ENCODE assay signal across 13 cellular contexts in genomic region chr1:179510038-179510437, GRCh38.
DNase-seq lines count a peak whose midpoint lies in the region; ATAC-seq and TF ChIP-seq lines count a peak whose summit lies in the region.
"Had no signal": no experiment of that assay in that cellular context is flagged by ENCODE, and none has a peak within 500 bp of the region (broad histone marks: within the 10 kb centered on the region; RNA-seq: fewer than 3 reads in every experiment).

No MANE protein-coding gene starts in this region.

- intact Hi-C loops in activated CD4-positive, alpha-beta T cell treated with anti-CD3 and anti-CD28 coated beads, Interleukin-2, amount 10 ng/mL, durations not matched to agents 24 days and 14 days (cut with micrococcal nuclease): no loop called here

- TF ChIP-seq CTCF in GM06990 (IDR thresholded peaks at IDR 0.05; ENCODE audit: insufficient read depth, low read length, poor library complexity, severe bottlenecking): no peak
- TF ChIP-seq CTCF in progenitor cell of endocrine pancreas (IDR thresholded peaks at IDR 0.05; ENCODE audit: unreplicated experiment): no peak

- no peak overlapping the region for H3K4me3 Mint-ChIP-seq in progenitor cell of endocrine pancreas (ENCODE audit: low read depth)
- H3K4me3 Mint-ChIP-seq in activated CD4-positive, alpha-beta T cell treated with anti-CD3 and anti-CD28 coated beads, Interleukin-2, amount 10 ng/mL, durations not matched to agents 24 days and 14 days: no peak overlapping the region

- peaks cover 8% of the 10 kb centered on the region for H3K9me3 Mint-ChIP-seq in progenitor cell of endocrine pancreas (ENCODE audit: low read depth)
- no peaks in the 10 kb centered on the region for H3K9me3 Mint-ChIP-seq in activated CD4-positive, alpha-beta T cell treated with anti-CD3 and anti-CD28 coated beads, Interleukin-2, amount 10 ng/mL, durations not matched to agents 24 days and 14 days

- H3K36me3 Mint-ChIP-seq in progenitor cell of endocrine pancreas (ENCODE audit: insufficient read depth): no peaks in the 10 kb centered on the region
- no peaks in the 10 kb centered on the region for H3K36me3 Mint-ChIP-seq in activated CD4-positive, alpha-beta T cell treated with anti-CD3 and anti-CD28 coated beads, Interleukin-2, amount 10 ng/mL, durations not matched to agents 24 days and 14 days (ENCODE audit: low read depth)
- H3K36me3 Mint-ChIP-seq: activated naive CD4-positive, alpha-beta T cell treated with anti-CD3 and anti-CD28 coated beads, Interleukin-2, amount 50 U/mL, for 72 hours had no signal

- peak; percentile 11 for DNase-seq in GM06990 (ENCODE audit: extremely low read depth, insufficient read length)
- no peak for DNase-seq in DMS114 treated with DMSO at 0.1 percent for 48 hours (lab: John Stamatoyannopoulos, UW; ENCODE audit: unreplicated experiment)
- DNase-seq in D341Med (ENCODE audit: low spot score): no peak
- no peak for DNase-seq in progenitor cell of endocrine pancreas (ENCODE audit: low spot score, unreplicated experiment)
- no peak for DNase-seq in activated CD4-positive, alpha-beta T cell treated with anti-CD3 and anti-CD28 coated beads, Interleukin-2, amount 10 ng/mL, durations not matched to agents 24 days and 14 days
- DNase-seq: H7, NCI-H2081 treated with DMSO at 0.1 percent for 48 hours, psoas muscle had no signal

- no peak overlapping the region for H3K27ac Mint-ChIP-seq in progenitor cell of endocrine pancreas
- H3K27ac Mint-ChIP-seq in activated CD4-positive, alpha-beta T cell treated with anti-CD3 and anti-CD28 coated beads, Interleukin-2, amount 10 ng/mL, durations not matched to agents 24 days and 14 days: no peak overlapping the region
- H3K27ac Mint-ChIP-seq: activated naive CD4-positive, alpha-beta T cell treated with anti-CD3 and anti-CD28 coated beads, Interleukin-2, amount 50 U/mL, for 72 hours had no signal

- H3K36me3 ChIP-seq in GM06990 (ENCODE audit: control insufficient read depth, insufficient read depth, low read length): no peaks in the 10 kb centered on the region
- H3K36me3 ChIP-seq: cardiac muscle cell had no signal

- peaks cover 8% of the 10 kb centered on the region for H3K27me3 Mint-ChIP-seq in progenitor cell of endocrine pancreas
- H3K27me3 Mint-ChIP-seq in activated CD4-positive, alpha-beta T cell treated with anti-CD3 and anti-CD28 coated beads, Interleukin-2, amount 10 ng/mL, durations not matched to agents 24 days and 14 days: no peaks in the 10 kb centered on the region

- H3K27me3 ChIP-seq in GM06990 (replicated peaks; ENCODE audit: control insufficient read depth, insufficient read depth, low read length): no peaks in the 10 kb centered on the region
- H3K27me3 ChIP-seq: cardiac muscle cell had no signal

- no peak overlapping the region for H3K4me3 ChIP-seq in GM06990 (replicated peaks; ENCODE audit: low read depth, low read length)
- H3K4me3 ChIP-seq: cardiac muscle cell, psoas muscle had no signal

- peaks cover 13% of the 10 kb centered on the region for H3K4me1 Mint-ChIP-seq in progenitor cell of endocrine pancreas (ENCODE audit: low read depth)
- H3K4me1 Mint-ChIP-seq in activated CD4-positive, alpha-beta T cell treated with anti-CD3 and anti-CD28 coated beads, Interleukin-2, amount 10 ng/mL, durations not matched to agents 24 days and 14 days: peaks cover 2% of the 10 kb centered on the region

- ATAC-seq in GM18909 (IDR thresholded peaks at IDR 0.05; ENCODE audit: poor library complexity, unreplicated experiment): peak; percentile 91
- peak; percentile 80 for ATAC-seq in HG02763 (IDR thresholded peaks at IDR 0.05; ENCODE audit: unreplicated experiment)
- ATAC-seq in HG03521 (IDR thresholded peaks at IDR 0.05; ENCODE audit: unreplicated experiment): peak; percentile 53
- ATAC-seq: psoas muscle had no signal
